Comparison of ENCODE assay signal across 14 cellular contexts in genomic region chr7:27146491-27147210, GRCh38. TPM values are rescaled to one million over a fixed set of nuclear protein-coding genes. Genes with fewer than 3 reads are reported as not detected.
DNase-seq lines count a peak whose midpoint lies in the region; TF ChIP-seq lines count a peak whose summit lies in the region.
"Had no signal": no experiment of that assay in that cellular context is flagged by ENCODE, and none has a peak within 500 bp of the region (broad histone marks: within the 10 kb centered on the region; RNA-seq: fewer than 3 reads in every experiment).

No MANE protein-coding gene starts in this region.

- no peaks in the 10 kb centered on the region for H3K36me3 ChIP-seq in DOHH2 (ENCODE audit: control insufficient read depth, low read length)
- peaks cover 18% of the 10 kb centered on the region for H3K36me3 ChIP-seq in adipocyte (ENCODE audit: control insufficient read depth, insufficient read depth, low read length, severe bottlenecking)
- H3K36me3 ChIP-seq in kidney epithelial cell (ENCODE audit: control insufficient read depth, insufficient read depth, low read length) = peaks cover 3% of the 10 kb centered on the region
- H3K36me3 ChIP-seq in sigmoid colon = peaks cover 15 to 27% (median 17%) of the 10 kb centered on the region in 4 donors
- H3K36me3 ChIP-seq: heart right ventricle had no signal

- no peaks in the 10 kb centered on the region for H3K79me2 ChIP-seq in DOHH2 (ENCODE audit: control insufficient read depth, low read length)

- H3K27me3 ChIP-seq in DOHH2 (ENCODE audit: control insufficient read depth, low read length) (peaks cover 45% of the 10 kb centered on the region), adipocyte (replicated peaks; ENCODE audit: control insufficient read depth, insufficient read depth, low read length) (no peaks in the 10 kb centered on the region), kidney epithelial cell (ENCODE audit: control insufficient read depth, insufficient read depth, low read length) (peaks cover 2% of the 10 kb centered on the region), sigmoid colon (no peaks in the 10 kb centered on the region)

- DNase-seq in adipocyte (ENCODE audit: low read depth) (no peak), kidney epithelial cell (ENCODE audit: low read depth) (no peak), sigmoid colon (peak; percentile 70), NCI-H345 (lab: John Stamatoyannopoulos, UW) (no peak), NCI-H1694 treated with DMSO at 0.1 percent for 48 hours (lab: John Stamatoyannopoulos, UW) (no peak), posterior vena cava (ENCODE audit: low spot score) (no peak)
- no peak for DNase-seq in activated CD8-positive, alpha-beta memory T cell treated with anti-CD3 and anti-CD28 coated beads, Interleukin-2, amount 50 U/mL, for 48 hours
- DNase-seq: body of pancreas, heart right ventricle, left ventricle myocardium superior, NCI-H524 treated with DMSO at 0.1 percent for 48 hours, occipital lobe had no signal

- H3F3A ChIP-seq in DOHH2 (ENCODE audit: control insufficient read depth, insufficient read depth) = no peaks in the 10 kb centered on the region

- H3K4me3 ChIP-seq in DOHH2 (ENCODE audit: low read length) (no peak overlapping the region), adipocyte (ENCODE audit: low read length) (peak overlapping the region; percentile 94), kidney epithelial cell (ENCODE audit: low read depth, low read length) (peak overlapping the region; percentile 71), sigmoid colon (peak overlapping the region in 2 of 4 donors; percentile 64 to 67)
- H3K4me3 ChIP-seq: body of pancreas had no signal

- no peak for TF ChIP-seq EP300 in sigmoid colon (IDR thresholded peaks at IDR 0.05)

- H3K27ac ChIP-seq in DOHH2 (ENCODE audit: low read depth, low read length) (no peak overlapping the region), sigmoid colon (peak overlapping the region in 3 of 4 donors; percentile 91 to 96 (median 95))
- H3K27ac ChIP-seq: body of pancreas, heart right ventricle had no signal

- H3K4me2 ChIP-seq in DOHH2 (ENCODE audit: low read length) = 0 out of 2 replicates have a peak overlapping the region, but pooled peaks have one; percentile 94

- no peaks in the 10 kb centered on the region for H3K9me3 ChIP-seq in DOHH2 (ENCODE audit: control insufficient read depth, insufficient read depth, low read length)
- H3K9me3 ChIP-seq in adipocyte (ENCODE audit: control insufficient read depth, low read length) = no peaks in the 10 kb centered on the region
- H3K9me3 ChIP-seq in sigmoid colon = no peaks in the 10 kb centered on the region
- H3K9me3 ChIP-seq: body of pancreas, heart right ventricle had no signal

- H3K9ac ChIP-seq in adipocyte (ENCODE audit: low read length) = peak overlapping the region; percentile 88

- no peaks in the 10 kb centered on the region for H4K20me1 ChIP-seq in DOHH2 (ENCODE audit: control insufficient read depth, insufficient read depth, low read depth, low read length)

- no peak for TF ChIP-seq POLR2A in sigmoid colon (IDR thresholded peaks at IDR 0.05)

- H3K4me1 ChIP-seq in DOHH2 (ENCODE audit: control insufficient read depth, low read length) = peaks cover 43% of the 10 kb centered on the region
- H3K4me1 ChIP-seq in adipocyte (ENCODE audit: control insufficient read depth, insufficient read depth, low read length) = peaks cover 36% of the 10 kb centered on the region
- peaks cover 0 to 61% (median 43%) of the 10 kb centered on the region in 4 donors for H3K4me1 ChIP-seq in sigmoid colon

- H3K9me2 ChIP-seq in DOHH2 (replicated peaks; ENCODE audit: control insufficient read depth, low read length) = no peaks in the 10 kb centered on the region

- TF ChIP-seq CTCF in DOHH2 (IDR thresholded peaks at IDR 0.05; ENCODE audit: low read depth, low read length, poor library complexity, severe bottlenecking) = no peak
- no peak for TF ChIP-seq CTCF in kidney epithelial cell (IDR thresholded peaks at IDR 0.05; ENCODE audit: insufficient read depth, low read length, poor library complexity, severe bottlenecking)
- TF ChIP-seq CTCF in sigmoid colon (IDR thresholded peaks at IDR 0.05) = no peak

- intact Hi-C loops in sigmoid colon (cut with DNase I) (no loop called here), posterior vena cava (cut with DNase I) (no loop called here)

- 24 to 61% methylated on average over 5 of the region's 5 CpGs for whole genome bisulfite sequencing in sigmoid colon, 2 donors

RNA-seq across cellular contexts. Expression of gene HOXA6, which starts 0.9 kb away (rescaled TPM):
- 4.8 and 10.5 TPM in 2 replicates for total RNA-seq in kidney epithelial cell
- total RNA-seq in sigmoid colon = 1 to 10 TPM; 4.2 to 10.0 (median 4.5) TPM
- 1 to 10 TPM in 2 of 3 donors, not detected in 1; 1.6 to 8.1 TPM for polyA plus RNA-seq in sigmoid colon
- total RNA-seq in posterior vena cava = 1 to 10 TPM; 8.6 to 9.1 TPM
- total RNA-seq: activated T-helper 2 cell treated with anti-CD3 and anti-CD28 coated beads, Interferon-gamma antibody, Interleukin-2, Interleukin-4, amounts not matched to agents 10 μg/mL and 5 μg/mL and 100 μg/mL, durations not matched to agents 14 hours and 24 hours and 36 hours; body of pancreas; heart right ventricle; left ventricle myocardium superior; occipital lobe had no signal
- polyA plus RNA-seq: heart right ventricle had no signal

RNA-seq across cellular contexts. Expression of gene HOXA5, which starts 3.2 kb away (rescaled TPM):
- 18.8 and 19.1 TPM in 2 replicates for total RNA-seq in kidney epithelial cell
- 10 to 100 TPM in 3 of 4 donors, 1 to 10 TPM in 1; 9.2 to 12.2 (median 11.2) TPM for total RNA-seq in sigmoid colon
- 10 to 100 TPM in 1 of 3 donors, 1 to 10 TPM in 2; 3.2 to 14.3 (median 7.8) TPM for polyA plus RNA-seq in sigmoid colon
- 10 to 100 TPM; 11.3 to 17.6 TPM for total RNA-seq in posterior vena cava
- total RNA-seq: activated T-helper 2 cell treated with anti-CD3 and anti-CD28 coated beads, Interferon-gamma antibody, Interleukin-2, Interleukin-4, amounts not matched to agents 10 μg/mL and 5 μg/mL and 100 μg/mL, durations not matched to agents 14 hours and 24 hours and 36 hours; left ventricle myocardium superior; occipital lobe had no signal

RNA-seq across cellular contexts. Expression of gene HOXA3, which starts 5.7 kb away (rescaled TPM):
- 17.3 and 26.4 TPM in 2 replicates for total RNA-seq in kidney epithelial cell
- total RNA-seq in sigmoid colon = 10 to 100 TPM in 2 of 4 donors, 1 to 10 TPM in 2; 4.9 to 20.8 (median 12.0) TPM
- 10 to 100 TPM in 2 of 3 donors, 1 to 10 TPM in 1; 3.9 to 15.6 (median 10.3) TPM for polyA plus RNA-seq in sigmoid colon
- total RNA-seq in posterior vena cava = 1 to 10 TPM; 7.2 to 9.3 TPM
- total RNA-seq: activated T-helper 2 cell treated with anti-CD3 and anti-CD28 coated beads, Interferon-gamma antibody, Interleukin-2, Interleukin-4, amounts not matched to agents 10 μg/mL and 5 μg/mL and 100 μg/mL, durations not matched to agents 14 hours and 24 hours and 36 hours; occipital lobe had no signal

RNA-seq across cellular contexts. Expression of gene HOXA7, which starts 9.8 kb away (rescaled TPM):
- total RNA-seq in kidney epithelial cell (28.8 and 34.2 TPM in 2 replicates), sigmoid colon (1 to 10 TPM; 4.7 to 9.1 (median 7.3) TPM), posterior vena cava (1 to 10 TPM; 6.2 to 6.7 TPM)
- polyA plus RNA-seq in sigmoid colon = 10 to 100 TPM; 18.0 to 23.9 (median 18.0) TPM
- total RNA-seq: activated T-helper 2 cell treated with anti-CD3 and anti-CD28 coated beads, Interferon-gamma antibody, Interleukin-2, Interleukin-4, amounts not matched to agents 10 μg/mL and 5 μg/mL and 100 μg/mL, durations not matched to agents 14 hours and 24 hours and 36 hours; heart right ventricle; left ventricle myocardium superior; occipital lobe had no signal

RNA-seq across cellular contexts. Expression of gene HOXA4, which starts 16.1 kb away (rescaled TPM):
- total RNA-seq in kidney epithelial cell (4.5 and 7.4 TPM in 2 replicates), sigmoid colon (1 to 10 TPM; 2.0 to 4.2 (median 2.9) TPM), posterior vena cava (1 to 10 TPM; 6.2 to 9.5 TPM)
- polyA plus RNA-seq in sigmoid colon = 1 to 10 TPM in 2 of 3 donors, not detected in 1; 1.8 to 4.8 TPM
- total RNA-seq: activated T-helper 2 cell treated with anti-CD3 and anti-CD28 coated beads, Interferon-gamma antibody, Interleukin-2, Interleukin-4, amounts not matched to agents 10 μg/mL and 5 μg/mL and 100 μg/mL, durations not matched to agents 14 hours and 24 hours and 36 hours; occipital lobe had no signal
